Comparison of ENCODE assay signal across 1 cellular context in genomic region chr1:156212833-156213643, GRCh38.
TF ChIP-seq lines count a peak whose summit lies in the region.

A gene with protein sequence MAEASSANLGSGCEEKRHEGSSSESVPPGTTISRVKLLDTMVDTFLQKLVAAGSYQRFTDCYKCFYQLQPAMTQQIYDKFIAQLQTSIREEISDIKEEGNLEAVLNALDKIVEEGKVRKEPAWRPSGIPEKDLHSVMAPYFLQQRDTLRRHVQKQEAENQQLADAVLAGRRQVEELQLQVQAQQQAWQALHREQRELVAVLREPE (plus strand): TSS chr1:156213007. CDS start chr1:156213016, 9 bp downstream.

TF ChIP-seq in GM12878, 131 proteins besides CTCF, POLR2A, EP300 and RAD21 (continued from another document and continues in another):
- TF ChIP-seq REST (IDR thresholded peaks at IDR 0.05; ENCODE audit: low read depth, low read length) (no peak), ETV6 (conservative IDR thresholded peaks at IDR 0.05 in 1 of 2, IDR thresholded peaks at IDR 0.05 in 1 of 2; ENCODE audit: borderline replicate concordance in 1 of 2, low read depth in 1 of 2) (no peak), JUNB (IDR thresholded peaks at IDR 0.05) (0 out of 2 replicates have a peak, but pooled peaks have one; percentile 8), SMAD1 (IDR thresholded peaks at IDR 0.05; ENCODE audit: low read depth, partially characterized antibody) (peak; percentile 65), RUNX3 (IDR thresholded peaks at IDR 0.05; ENCODE audit: low read length) (peak; percentile 59), ASH2L (IDR thresholded peaks at IDR 0.05; ENCODE audit: borderline replicate concordance, low read depth) (no peak), ZBTB4 (CRISPR knock-in tag; IDR thresholded peaks at IDR 0.05) (no peak), RCOR1 (conservative IDR thresholded peaks at IDR 0.05; ENCODE audit: low read depth, low read length) (peak; percentile 90; the same call in 1 of the 2 replicates), NR2C1 (IDR thresholded peaks at IDR 0.05) (no peak), HDAC6 (IDR thresholded peaks at IDR 0.05; ENCODE audit: unreplicated experiment) (peak; percentile 49), ESRRA (IDR thresholded peaks at IDR 0.05; ENCODE audit: low read length) (no peak), NBN (IDR thresholded peaks at IDR 0.05) (peak; percentile 90), CHD4 (IDR thresholded peaks at IDR 0.05) (no peak), TCF12 (IDR thresholded peaks at IDR 0.05; ENCODE audit: low read depth, low read length) (0 out of 2 replicates have a peak, but pooled peaks have one; percentile 25), SUPT20H (IDR thresholded peaks at IDR 0.05; ENCODE audit: borderline replicate concordance, control insufficient read depth, low read depth, low read length) (no peak), IRF4 (IDR thresholded peaks at IDR 0.05; ENCODE audit: low read depth, low read length) (no peak), NR2F1 (conservative IDR thresholded peaks at IDR 0.05) (peak; percentile 47), SMARCA5 (IDR thresholded peaks at IDR 0.05) (no peak), IKZF1 (conservative IDR thresholded peaks at IDR 0.05) (peak; percentile 74), SMC3 (IDR thresholded peaks at IDR 0.05; ENCODE audit: borderline replicate concordance, low read length) (no peak), KDM1A (IDR thresholded peaks at IDR 0.05; ENCODE audit: borderline replicate concordance) (no peak), CHD2 (IDR thresholded peaks at IDR 0.05; ENCODE audit: borderline replicate concordance, low read depth, low read length) (peak; percentile 98), NFYA (IDR thresholded peaks at IDR 0.05; ENCODE audit: borderline replicate concordance, low read depth, low read length) (peak; percentile 44), FOS (IDR thresholded peaks at IDR 0.05; ENCODE audit: borderline replicate concordance, extremely low read depth, insufficient read length) (peak; percentile 75), LARP7 (IDR thresholded peaks at IDR 0.05) (no peak; the same call in 1 of the 2 replicates), ZNF217 (IDR thresholded peaks at IDR 0.05) (no peak), HCFC1 (IDR thresholded peaks at IDR 0.05; ENCODE audit: low read length) (peak; percentile 41; the same call in 1 of the 2 replicates), MYC (IDR thresholded peaks at IDR 0.05; ENCODE audit: insufficient read depth, insufficient read length, insufficient replicate concordance, low read length, severe bottlenecking) (no peak), TAF1 (IDR thresholded peaks at IDR 0.05; ENCODE audit: borderline replicate concordance, low read depth, low read length) (peak; percentile 85), RB1 (IDR thresholded peaks at IDR 0.05; ENCODE audit: borderline replicate concordance) (peak; percentile 80; the same call in 1 of the 2 replicates), E2F4 (IDR thresholded peaks at IDR 0.05; ENCODE audit: low read depth, low read length) (no peak)
- TF ChIP-seq, protein P1, sequence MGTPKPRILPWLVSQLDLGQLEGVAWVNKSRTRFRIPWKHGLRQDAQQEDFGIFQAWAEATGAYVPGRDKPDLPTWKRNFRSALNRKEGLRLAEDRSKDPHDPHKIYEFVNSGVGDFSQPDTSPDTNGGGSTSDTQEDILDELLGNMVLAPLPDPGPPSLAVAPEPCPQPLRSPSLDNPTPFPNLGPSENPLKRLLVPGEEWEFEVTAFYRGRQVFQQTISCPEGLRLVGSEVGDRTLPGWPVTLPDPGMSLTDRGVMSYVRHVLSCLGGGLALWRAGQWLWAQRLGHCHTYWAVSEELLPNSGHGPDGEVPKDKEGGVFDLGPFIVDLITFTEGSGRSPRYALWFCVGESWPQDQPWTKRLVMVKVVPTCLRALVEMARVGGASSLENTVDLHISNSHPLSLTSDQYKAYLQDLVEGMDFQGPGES (IDR thresholded peaks at IDR 0.05): peak; percentile 79; the same call in 1 of the 2 replicates
- TF ChIP-seq, protein P2, sequence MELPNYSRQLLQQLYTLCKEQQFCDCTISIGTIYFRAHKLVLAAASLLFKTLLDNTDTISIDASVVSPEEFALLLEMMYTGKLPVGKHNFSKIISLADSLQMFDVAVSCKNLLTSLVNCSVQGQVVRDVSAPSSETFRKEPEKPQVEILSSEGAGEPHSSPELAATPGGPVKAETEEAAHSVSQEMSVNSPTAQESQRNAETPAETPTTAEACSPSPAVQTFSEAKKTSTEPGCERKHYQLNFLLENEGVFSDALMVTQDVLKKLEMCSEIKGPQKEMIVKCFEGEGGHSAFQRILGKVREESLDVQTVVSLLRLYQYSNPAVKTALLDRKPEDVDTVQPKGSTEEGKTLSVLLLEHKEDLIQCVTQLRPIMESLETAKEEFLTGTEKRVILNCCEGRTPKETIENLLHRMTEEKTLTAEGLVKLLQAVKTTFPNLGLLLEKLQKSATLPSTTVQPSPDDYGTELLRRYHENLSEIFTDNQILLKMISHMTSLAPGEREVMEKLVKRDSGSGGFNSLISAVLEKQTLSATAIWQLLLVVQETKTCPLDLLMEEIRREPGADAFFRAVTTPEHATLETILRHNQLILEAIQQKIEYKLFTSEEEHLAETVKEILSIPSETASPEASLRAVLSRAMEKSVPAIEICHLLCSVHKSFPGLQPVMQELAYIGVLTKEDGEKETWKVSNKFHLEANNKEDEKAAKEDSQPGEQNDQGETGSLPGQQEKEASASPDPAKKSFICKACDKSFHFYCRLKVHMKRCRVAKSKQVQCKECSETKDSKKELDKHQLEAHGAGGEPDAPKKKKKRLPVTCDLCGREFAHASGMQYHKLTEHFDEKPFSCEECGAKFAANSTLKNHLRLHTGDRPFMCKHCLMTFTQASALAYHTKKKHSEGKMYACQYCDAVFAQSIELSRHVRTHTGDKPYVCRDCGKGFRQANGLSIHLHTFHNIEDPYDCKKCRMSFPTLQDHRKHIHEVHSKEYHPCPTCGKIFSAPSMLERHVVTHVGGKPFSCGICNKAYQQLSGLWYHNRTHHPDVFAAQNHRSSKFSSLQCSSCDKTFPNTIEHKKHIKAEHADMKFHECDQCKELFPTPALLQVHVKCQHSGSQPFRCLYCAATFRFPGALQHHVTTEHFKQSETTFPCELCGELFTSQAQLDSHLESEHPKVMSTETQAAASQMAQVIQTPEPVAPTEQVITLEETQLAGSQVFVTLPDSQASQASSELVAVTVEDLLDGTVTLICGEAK (IDR thresholded peaks at IDR 0.05; ENCODE audit: borderline replicate concordance): peak; percentile 43; the same call in 1 of the 2 replicates
- TF ChIP-seq, protein P3, sequence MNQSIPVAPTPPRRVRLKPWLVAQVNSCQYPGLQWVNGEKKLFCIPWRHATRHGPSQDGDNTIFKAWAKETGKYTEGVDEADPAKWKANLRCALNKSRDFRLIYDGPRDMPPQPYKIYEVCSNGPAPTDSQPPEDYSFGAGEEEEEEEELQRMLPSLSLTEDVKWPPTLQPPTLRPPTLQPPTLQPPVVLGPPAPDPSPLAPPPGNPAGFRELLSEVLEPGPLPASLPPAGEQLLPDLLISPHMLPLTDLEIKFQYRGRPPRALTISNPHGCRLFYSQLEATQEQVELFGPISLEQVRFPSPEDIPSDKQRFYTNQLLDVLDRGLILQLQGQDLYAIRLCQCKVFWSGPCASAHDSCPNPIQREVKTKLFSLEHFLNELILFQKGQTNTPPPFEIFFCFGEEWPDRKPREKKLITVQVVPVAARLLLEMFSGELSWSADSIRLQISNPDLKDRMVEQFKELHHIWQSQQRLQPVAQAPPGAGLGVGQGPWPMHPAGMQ (IDR thresholded peaks at IDR 0.05; ENCODE audit: borderline replicate concordance): peak; percentile 33; the same call in 1 of the 2 replicates
- TF ChIP-seq, protein P4, sequence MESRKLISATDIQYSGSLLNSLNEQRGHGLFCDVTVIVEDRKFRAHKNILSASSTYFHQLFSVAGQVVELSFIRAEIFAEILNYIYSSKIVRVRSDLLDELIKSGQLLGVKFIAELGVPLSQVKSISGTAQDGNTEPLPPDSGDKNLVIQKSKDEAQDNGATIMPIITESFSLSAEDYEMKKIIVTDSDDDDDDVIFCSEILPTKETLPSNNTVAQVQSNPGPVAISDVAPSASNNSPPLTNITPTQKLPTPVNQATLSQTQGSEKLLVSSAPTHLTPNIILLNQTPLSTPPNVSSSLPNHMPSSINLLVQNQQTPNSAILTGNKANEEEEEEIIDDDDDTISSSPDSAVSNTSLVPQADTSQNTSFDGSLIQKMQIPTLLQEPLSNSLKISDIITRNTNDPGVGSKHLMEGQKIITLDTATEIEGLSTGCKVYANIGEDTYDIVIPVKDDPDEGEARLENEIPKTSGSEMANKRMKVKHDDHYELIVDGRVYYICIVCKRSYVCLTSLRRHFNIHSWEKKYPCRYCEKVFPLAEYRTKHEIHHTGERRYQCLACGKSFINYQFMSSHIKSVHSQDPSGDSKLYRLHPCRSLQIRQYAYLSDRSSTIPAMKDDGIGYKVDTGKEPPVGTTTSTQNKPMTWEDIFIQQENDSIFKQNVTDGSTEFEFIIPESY (IDR thresholded peaks at IDR 0.05): no peak
- TF ChIP-seq, protein P5, sequence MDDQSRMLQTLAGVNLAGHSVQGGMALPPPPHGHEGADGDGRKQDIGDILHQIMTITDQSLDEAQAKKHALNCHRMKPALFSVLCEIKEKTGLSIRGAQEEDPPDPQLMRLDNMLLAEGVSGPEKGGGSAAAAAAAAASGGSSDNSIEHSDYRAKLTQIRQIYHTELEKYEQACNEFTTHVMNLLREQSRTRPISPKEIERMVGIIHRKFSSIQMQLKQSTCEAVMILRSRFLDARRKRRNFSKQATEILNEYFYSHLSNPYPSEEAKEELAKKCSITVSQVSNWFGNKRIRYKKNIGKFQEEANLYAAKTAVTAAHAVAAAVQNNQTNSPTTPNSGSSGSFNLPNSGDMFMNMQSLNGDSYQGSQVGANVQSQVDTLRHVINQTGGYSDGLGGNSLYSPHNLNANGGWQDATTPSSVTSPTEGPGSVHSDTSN (IDR thresholded peaks at IDR 0.05; ENCODE audit: insufficient replicate concordance, low read depth, low read length): peak; percentile 94
